ENCODE assay signal across 15 cellular contexts in genomic region chr20:47720636-47721427, GRCh38.
DNase-seq lines count a peak whose midpoint lies in the region; FAIRE-seq and TF ChIP-seq lines count a peak whose summit lies in the region.
"Had no signal": no experiment of that assay in that cellular context is flagged by ENCODE, and none has a peak within 500 bp of the region (broad histone marks: within the 10 kb centered on the region; RNA-seq: fewer than 3 reads in every experiment).

No MANE protein-coding gene starts in this region.

- 2% methylated on average over 7 of the region's 7 CpGs for WGBS in prostate gland

- H3K9ac ChIP-seq in SK-N-MC (ENCODE audit: insufficient read length) = no peak overlapping the region
- H3K9ac ChIP-seq: BLaER1 had no signal

- H3K27ac ChIP-seq in SK-N-MC = peak overlapping the region; percentile 96
- H3K27ac ChIP-seq in prostate gland = no peak overlapping the region
- H3K27ac ChIP-seq: BLaER1 had no signal

- DNase-seq in BJ (ENCODE audit: low read depth) (peak; percentile 92), SK-N-MC (ENCODE audit: low read depth, low spot score) (peak; percentile 76), fibroblast of the conjunctiva (ENCODE audit: low read depth) (peak; percentile 37), prostate gland (ENCODE audit: low spot score) (peak; percentile 41), globus pallidus (ENCODE audit: low spot score) (no peak), HTR-8/SVneo (ENCODE audit: insufficient read length, low spot score) (no peak), NCI-H187 (lab: John Stamatoyannopoulos, UW) (no peak)
- DNase-seq in activated T-cell treated with anti-CD3 and anti-CD28 coated beads, Interleukin-2, amount 50 U/mL, for 1 hour = no peak
- DNase-seq: activated CD4-positive, alpha-beta T cell treated with anti-CD3 and anti-CD28 coated beads for 1 hour; activated CD8-positive, alpha-beta memory T cell treated with anti-CD3 and anti-CD28 coated beads, Interleukin-2, amount 50 U/mL, for 48 hours; cerebellar nuclear complex; erythroblast; NCI-H1092; NCI-H510A had no signal

- H3K36me3 ChIP-seq in BJ (ENCODE audit: control insufficient read depth, insufficient read depth, low read length) = no peaks in the 10 kb centered on the region
- no peaks in the 10 kb centered on the region for H3K36me3 ChIP-seq in SK-N-MC (ENCODE audit: insufficient read depth, low read length)
- H3K36me3 ChIP-seq in prostate gland = no peaks in the 10 kb centered on the region
- H3K36me3 ChIP-seq: BLaER1 had no signal

- no peaks in the 10 kb centered on the region for H3K4me1 ChIP-seq in prostate gland (replicated peaks)

- FAIRE-seq in HTR-8/SVneo (lab: Jason Lieb, UNC) = no peak

- H3K27me3 ChIP-seq in BJ (ENCODE audit: control insufficient read depth, insufficient read depth, low read length) = no peaks in the 10 kb centered on the region
- H3K27me3 ChIP-seq in prostate gland (replicated peaks; ENCODE audit: insufficient read depth) = no peaks in the 10 kb centered on the region
- H3K27me3 ChIP-seq: BLaER1 had no signal

- TF ChIP-seq POLR2A in prostate gland (IDR thresholded peaks at IDR 0.05) = no peak

- H3K9me3 ChIP-seq in SK-N-MC (ENCODE audit: low read depth, low read length) (no peaks in the 10 kb centered on the region), prostate gland (no peaks in the 10 kb centered on the region)
- H3K9me3 ChIP-seq: BLaER1 had no signal

- CTCF ChIA-PET in BJ (lab: Yijun Ruan, JAX) = interaction anchor here (0.6 to 4.2 kb wide), 7 partner anchors 11 to 1175 kb away, joined by 3 to 18 read pairs (median 5); no protein-coding TSS in a partner anchor

- intact Hi-C loops in prostate gland (cut with DNase I) = loop anchor here (2.0 to 10.0 kb wide), 3 partner anchors 38 to 204 kb away; partner anchors contain the start of gene SULF2

- POLR2A ChIA-PET in BJ (lab: Charles Lee) = interaction anchor here (0.6 kb wide), 1 partner anchor 76 kb away, joined by 3 read pairs; no protein-coding TSS in a partner anchor

- TF ChIP-seq CTCF in BJ (IDR thresholded peaks at IDR 0.05; ENCODE audit: insufficient read depth, low read depth, low read length) (no peak), prostate gland (IDR thresholded peaks at IDR 0.05) (no peak)

- H3K4me3 ChIP-seq in BJ (ENCODE audit: low read depth, low read length) (no peak overlapping the region), SK-N-MC (peak overlapping the region; percentile 63), prostate gland (no peak overlapping the region)
- H3K4me3 ChIP-seq: BLaER1 had no signal

Comparison
In these comparisons a context has a peak if more than half of its experiments do, and no peak if none do; other contexts are left out.
1. DNase-seq: peak in BJ (single experiment), SK-N-MC (single experiment), fibroblast of the conjunctiva (single experiment) and prostate gland (single experiment); none in activated T-cell treated with anti-CD3 and anti-CD28 coated beads, Interleukin-2, amount 50 U/mL, for 1 hour (single experiment), globus pallidus (single experiment), HTR-8/SVneo (single experiment) and NCI-H187 (0 of 2).